Comparison of ENCODE assay signal across 29 cellular contexts in genomic region chr6:130309028-130309427, GRCh38.
"Had no signal": no experiment of that assay in that cellular context is flagged by ENCODE, and none has a peak within 500 bp of the region (broad histone marks: within the 10 kb centered on the region; RNA-seq: fewer than 3 reads in every experiment).

No MANE protein-coding gene starts in this region.

- H3K27ac ChIP-seq: ascending aorta, breast epithelium, cardiac muscle cell, colonic mucosa, epithelial cell of prostate, esophagus squamous epithelium, gastroesophageal sphincter, heart right ventricle had no signal

- H3K9me3 Mint-ChIP-seq: activated CD4-positive, alpha-beta memory T cell treated with anti-CD3 and anti-CD28 coated beads for 36 hours; activated naive CD4-positive, alpha-beta T cell treated with anti-CD3 and anti-CD28 coated beads, Interleukin-2, amount 10 ng/mL, durations not matched to agents 7 days and 5 days; activated naive CD4-positive, alpha-beta T cell treated with anti-CD3 and anti-CD28 coated beads, Interleukin-2, amount 50 U/mL, for 72 hours; activated naive CD8-positive, alpha-beta T cell treated with anti-CD3 and anti-CD28 coated beads, Interleukin-2, amount 10 ng/mL, durations not matched to agents 7 days and 5 days; activated T-helper 1 cell treated with anti-CD3 and anti-CD28 coated beads, Interleukin-12 subunit alpha, Interleukin-12 subunit beta, Interleukin-2, Interleukin-4 antibody, amounts not matched to agents 30 ng/mL and 10 ng/mL and 1 ng/mL, durations not matched to agents 14 hours and 24 hours and 36 hours; brain; WTC11 had no signal

- H3K27ac Mint-ChIP-seq: activated CD4-positive, alpha-beta memory T cell treated with anti-CD3 and anti-CD28 coated beads for 36 hours; activated CD8-positive, alpha-beta memory T cell treated with anti-CD3 and anti-CD28 coated beads, Interleukin-2, amount 10 ng/mL, durations not matched to agents 7 days and 5 days; activated CD8-positive, alpha-beta T cell treated with anti-CD3 and anti-CD28 coated beads, Interleukin-2, amount 10 ng/mL, durations not matched to agents 7 days and 5 days; activated naive CD4-positive, alpha-beta T cell treated with anti-CD3 and anti-CD28 coated beads, Interleukin-2, amount 10 ng/mL, durations not matched to agents 7 days and 5 days; activated naive CD4-positive, alpha-beta T cell treated with anti-CD3 and anti-CD28 coated beads, Interleukin-2, amount 50 U/mL, for 72 hours; activated naive CD8-positive, alpha-beta T cell treated with anti-CD3 and anti-CD28 coated beads, Interleukin-2, amount 10 ng/mL, durations not matched to agents 7 days and 5 days; activated T-helper 1 cell treated with anti-CD3 and anti-CD28 coated beads, Interleukin-12 subunit alpha, Interleukin-12 subunit beta, Interleukin-2, Interleukin-4 antibody, amounts not matched to agents 30 ng/mL and 10 ng/mL and 1 ng/mL, durations not matched to agents 14 hours and 24 hours and 36 hours; brain; WTC11 had no signal

- H3K9me3 ChIP-seq: ascending aorta, breast epithelium, colonic mucosa, esophagus squamous epithelium, gastroesophageal sphincter, heart right ventricle had no signal

- H3K27me3 ChIP-seq: ascending aorta, breast epithelium, cardiac muscle cell, colonic mucosa, esophagus squamous epithelium, gastroesophageal sphincter had no signal

- H3K36me3 ChIP-seq: ascending aorta, breast epithelium, cardiac muscle cell, colonic mucosa, esophagus squamous epithelium, gastroesophageal sphincter, heart right ventricle had no signal

- H3K4me3 ChIP-seq: ascending aorta, breast epithelium, cardiac muscle cell, colonic mucosa, esophagus squamous epithelium, gastroesophageal sphincter, heart right ventricle had no signal

- H3K4me1 ChIP-seq: ascending aorta, breast epithelium, colonic mucosa, gastroesophageal sphincter, heart right ventricle had no signal

- H3K4me1 Mint-ChIP-seq: brain, WTC11 had no signal

- DNase-seq: activated CD4-positive, alpha-beta memory T cell treated with anti-CD3 and anti-CD28 coated beads for 36 hours; activated CD4-positive, alpha-beta T cell treated with anti-CD3 and anti-CD28 coated beads for 1 hour; activated CD4-positive, alpha-beta T cell treated with anti-CD3 and anti-CD28 coated beads for 48 hours; activated CD8-positive, alpha-beta memory T cell treated with anti-CD3 and anti-CD28 coated beads, Interleukin-2, amount 10 ng/mL, durations not matched to agents 7 days and 5 days; activated CD8-positive, alpha-beta memory T cell treated with anti-CD3 and anti-CD28 coated beads, Interleukin-2, amount 50 U/mL, for 4 hours; activated CD8-positive, alpha-beta T cell treated with anti-CD3 and anti-CD28 coated beads, Interleukin-2, amount 10 ng/mL, durations not matched to agents 7 days and 5 days; activated gamma-delta T cell; activated naive CD4-positive, alpha-beta T cell; activated naive CD4-positive, alpha-beta T cell treated with anti-CD3 and anti-CD28 coated beads, Interleukin-2, amount 10 ng/mL, durations not matched to agents 7 days and 5 days; activated naive CD8-positive, alpha-beta T cell treated with anti-CD3 and anti-CD28 coated beads, Interleukin-2, amount 10 ng/mL, durations not matched to agents 7 days and 5 days; activated T-cell treated with anti-CD3 and anti-CD28 coated beads, Interleukin-2, amount 50 U/mL, for 1 hour; activated T-cell treated with anti-CD3 and anti-CD28 coated beads, Interleukin-2, amount 50 U/mL, for 48 hours; central memory CD4-positive, alpha-beta T cell; cerebellar nuclear complex; colonic mucosa; effector CD8-positive, alpha-beta T cell; esophagus squamous epithelium; foreskin melanocyte; heart right ventricle; T-helper 2 cell had no signal

- H3K27me3 Mint-ChIP-seq: activated CD4-positive, alpha-beta memory T cell treated with anti-CD3 and anti-CD28 coated beads for 36 hours; activated CD8-positive, alpha-beta memory T cell treated with anti-CD3 and anti-CD28 coated beads, Interleukin-2, amount 10 ng/mL, durations not matched to agents 7 days and 5 days; brain had no signal

- H3K4me3 Mint-ChIP-seq: activated CD4-positive, alpha-beta memory T cell treated with anti-CD3 and anti-CD28 coated beads for 36 hours; activated CD8-positive, alpha-beta memory T cell treated with anti-CD3 and anti-CD28 coated beads, Interleukin-2, amount 10 ng/mL, durations not matched to agents 7 days and 5 days; activated CD8-positive, alpha-beta T cell treated with anti-CD3 and anti-CD28 coated beads, Interleukin-2, amount 10 ng/mL, durations not matched to agents 7 days and 5 days; activated naive CD4-positive, alpha-beta T cell treated with anti-CD3 and anti-CD28 coated beads, Interleukin-2, amount 10 ng/mL, durations not matched to agents 7 days and 5 days; activated naive CD8-positive, alpha-beta T cell treated with anti-CD3 and anti-CD28 coated beads, Interleukin-2, amount 10 ng/mL, durations not matched to agents 7 days and 5 days; activated T-helper 1 cell treated with anti-CD3 and anti-CD28 coated beads, Interleukin-12 subunit alpha, Interleukin-12 subunit beta, Interleukin-2, Interleukin-4 antibody, amounts not matched to agents 30 ng/mL and 10 ng/mL and 1 ng/mL, durations not matched to agents 14 hours and 24 hours and 36 hours; brain; WTC11 had no signal

- H3K36me3 Mint-ChIP-seq: activated CD4-positive, alpha-beta memory T cell treated with anti-CD3 and anti-CD28 coated beads for 36 hours; activated naive CD4-positive, alpha-beta T cell treated with anti-CD3 and anti-CD28 coated beads, Interleukin-2, amount 10 ng/mL, durations not matched to agents 7 days and 5 days; activated naive CD4-positive, alpha-beta T cell treated with anti-CD3 and anti-CD28 coated beads, Interleukin-2, amount 50 U/mL, for 72 hours; activated naive CD8-positive, alpha-beta T cell treated with anti-CD3 and anti-CD28 coated beads, Interleukin-2, amount 10 ng/mL, durations not matched to agents 7 days and 5 days; brain; WTC11 had no signal

- ATAC-seq: activated CD8-positive, alpha-beta memory T cell treated with anti-CD3 and anti-CD28 coated beads, Interleukin-2, amount 10 ng/mL, durations not matched to agents 7 days and 5 days; activated CD8-positive, alpha-beta T cell treated with anti-CD3 and anti-CD28 coated beads, Interleukin-2, amount 10 ng/mL, durations not matched to agents 7 days and 5 days; gastroesophageal sphincter; heart right ventricle; WTC11 had no signal
